14 cellular contexts compared by ENCODE assay signal in genomic region chr2:149645391-149645790, GRCh38. TPM values are rescaled to one million over a fixed set of nuclear protein-coding genes. Genes with fewer than 3 reads are reported as not detected.
A peak's percentile ranks its signal among the peaks of the same experiment; 100 is the strongest.
DNase-seq lines count a peak whose midpoint lies in the region; ATAC-seq and TF ChIP-seq lines count a peak whose summit lies in the region.
"Had no signal": no experiment of that assay in that cellular context is flagged by ENCODE, and none has a peak within 500 bp of the region (broad histone marks: within the 10 kb centered on the region; RNA-seq: fewer than 3 reads in every experiment).

No MANE protein-coding gene starts in this region.

- H3K36me3 Mint-ChIP-seq in stimulated activated naive B cell treated with anti-CD40 and anti-IgM and Interleukin-4, amounts not matched to agents 10 μg/mL and 1 μg/mL and 100 μg/mL, for 72 hours: peaks cover 0 to 8% of the 10 kb centered on the region in 2 donors
- H3K36me3 Mint-ChIP-seq: activated CD8-positive, alpha-beta memory T cell treated with anti-CD3 and anti-CD28 coated beads, Interleukin-2, amount 10 ng/mL, durations not matched to agents 7 days and 5 days had no signal

- H3K4me3 Mint-ChIP-seq in stimulated activated naive B cell treated with anti-CD40 and anti-IgM and Interleukin-4, amounts not matched to agents 10 μg/mL and 1 μg/mL and 100 μg/mL, for 72 hours: no peak overlapping the region
- H3K4me3 Mint-ChIP-seq: activated CD8-positive, alpha-beta memory T cell treated with anti-CD3 and anti-CD28 coated beads, Interleukin-2, amount 10 ng/mL, durations not matched to agents 7 days and 5 days had no signal

- no peaks in the 10 kb centered on the region for H3K36me3 ChIP-seq in WERI-Rb-1
- H3K36me3 ChIP-seq in tibial artery: no peaks in the 10 kb centered on the region
- H3K36me3 ChIP-seq: SJCRH30, thyroid gland had no signal

- intact Hi-C loops in tibial artery (cut with DNase I; ENCODE audit: low total_unique reads): no loop called here

- peaks cover 12 to 16% of the 10 kb centered on the region in 2 donors for H3K27me3 Mint-ChIP-seq in stimulated activated naive B cell treated with anti-CD40 and anti-IgM and Interleukin-4, amounts not matched to agents 10 μg/mL and 1 μg/mL and 100 μg/mL, for 72 hours
- H3K27me3 Mint-ChIP-seq: activated CD8-positive, alpha-beta memory T cell treated with anti-CD3 and anti-CD28 coated beads, Interleukin-2, amount 10 ng/mL, durations not matched to agents 7 days and 5 days had no signal

- no peak overlapping the region for H3K27ac Mint-ChIP-seq in stimulated activated naive B cell treated with anti-CD40 and anti-IgM and Interleukin-4, amounts not matched to agents 10 μg/mL and 1 μg/mL and 100 μg/mL, for 72 hours
- H3K27ac Mint-ChIP-seq: activated CD8-positive, alpha-beta memory T cell treated with anti-CD3 and anti-CD28 coated beads, Interleukin-2, amount 10 ng/mL, durations not matched to agents 7 days and 5 days had no signal

- TF ChIP-seq CTCF in WERI-Rb-1 (IDR thresholded peaks at IDR 0.05; ENCODE audit: low read depth, low read length) (0 out of 2 replicates have a peak, but pooled peaks have one; percentile 5), tibial artery (IDR thresholded peaks at IDR 0.05) (no peak)

- peaks cover 3 to 15% of the 10 kb centered on the region in 2 donors for H3K9me3 Mint-ChIP-seq in stimulated activated naive B cell treated with anti-CD40 and anti-IgM and Interleukin-4, amounts not matched to agents 10 μg/mL and 1 μg/mL and 100 μg/mL, for 72 hours

- H3K27me3 ChIP-seq in WERI-Rb-1 (ENCODE audit: insufficient read depth, low read depth, severe bottlenecking) (no peaks in the 10 kb centered on the region), tibial artery (no peaks in the 10 kb centered on the region)
- H3K27me3 ChIP-seq: SJCRH30, thyroid gland had no signal

- H3K4me3 ChIP-seq in WERI-Rb-1 (ENCODE audit: low read depth, low read length) (no peak overlapping the region), tibial artery (no peak overlapping the region)
- H3K4me3 ChIP-seq: SJCRH30, thyroid gland had no signal

- no peak overlapping the region for H3K27ac ChIP-seq in WERI-Rb-1
- no peak overlapping the region for H3K27ac ChIP-seq in tibial artery
- H3K27ac ChIP-seq: SJCRH30, thyroid gland, VCaP had no signal

- ATAC-seq in HG03095 (IDR thresholded peaks at IDR 0.05; ENCODE audit: unreplicated experiment): no peak
- no peak for ATAC-seq in stimulated activated naive B cell treated with anti-CD40 and anti-IgM and Interleukin-4, amounts not matched to agents 10 μg/mL and 1 μg/mL and 100 μg/mL, for 72 hours (replicated peaks)
- ATAC-seq: activated CD8-positive, alpha-beta memory T cell treated with anti-CD3 and anti-CD28 coated beads, Interleukin-2, amount 10 ng/mL, durations not matched to agents 7 days and 5 days had no signal

- no peaks in the 10 kb centered on the region for H3K4me1 Mint-ChIP-seq in stimulated activated naive B cell treated with anti-CD40 and anti-IgM and Interleukin-4, amounts not matched to agents 10 μg/mL and 1 μg/mL and 100 μg/mL, for 72 hours
- H3K4me1 Mint-ChIP-seq: activated CD8-positive, alpha-beta memory T cell treated with anti-CD3 and anti-CD28 coated beads, Interleukin-2, amount 10 ng/mL, durations not matched to agents 7 days and 5 days had no signal

- no peaks in the 10 kb centered on the region for H3K4me1 ChIP-seq in tibial artery
- H3K4me1 ChIP-seq: thyroid gland had no signal

- DNase-seq in A172 (ENCODE audit: low spot score): peak; percentile 30
- peak; percentile 40 for DNase-seq in GM03348 (ENCODE audit: low spot score)
- no peak for DNase-seq in WERI-Rb-1
- DNase-seq in foreskin melanocyte: peak; percentile 29
- no peak for DNase-seq in stimulated activated naive B cell treated with anti-CD40 and anti-IgM and Interleukin-4, amounts not matched to agents 10 μg/mL and 1 μg/mL and 100 μg/mL, for 72 hours
- no peak for DNase-seq in tibial artery
- no peak for DNase-seq in NCI-H1694 treated with DMSO at 0.1 percent for 48 hours (lab: John Stamatoyannopoulos, UW)
- DNase-seq: activated CD8-positive, alpha-beta memory T cell treated with anti-CD3 and anti-CD28 coated beads, Interleukin-2, amount 10 ng/mL, durations not matched to agents 7 days and 5 days; activated naive CD4-positive, alpha-beta T cell treated with anti-CD3 and anti-CD28 coated beads, Interleukin-2, amount 50 U/mL, for 16 hours; occipital lobe; SJCRH30; thyroid gland had no signal

- H3K9me3 ChIP-seq in WERI-Rb-1 (ENCODE audit: severe bottlenecking) (no peaks in the 10 kb centered on the region), tibial artery (no peaks in the 10 kb centered on the region)
- H3K9me3 ChIP-seq: SJCRH30, thyroid gland had no signal

RNA-seq across cellular contexts. Expression of gene MMADHC, which starts 57.8 kb away (rescaled TPM):
- total RNA-seq in A172 (2014; rRNA removed; shearing (Covaris generic)): 425 and 434 TPM in 2 replicates

Comparison
In these comparisons a context has a peak if more than half of its experiments do, and no peak if none do; other contexts are left out.
1. DNase-seq: peak in A172 (single experiment), GM03348 (single experiment) and foreskin melanocyte (single experiment); none in WERI-Rb-1 (single experiment), stimulated activated naive B cell treated with anti-CD40 and anti-IgM and Interleukin-4, amounts not matched to agents 10 μg/mL and 1 μg/mL and 100 μg/mL, for 72 hours (single experiment), tibial artery (0 of 2) and NCI-H1694 treated with DMSO at 0.1 percent for 48 hours (single experiment).